ENCODE assay signal across 17 cellular contexts in genomic region chr22:43114958-43115357, GRCh38. TPM values are rescaled to one million over a fixed set of nuclear protein-coding genes. Genes with fewer than 3 reads are reported as not detected.
DNase-seq lines count a peak whose midpoint lies in the region; ATAC-seq, FAIRE-seq and TF ChIP-seq lines count a peak whose summit lies in the region.
"Had no signal": no experiment of that assay in that cellular context is flagged by ENCODE, and none has a peak within 500 bp of the region (broad histone marks: within the 10 kb centered on the region; RNA-seq: fewer than 3 reads in every experiment).

No MANE protein-coding gene starts in this region.

- H3K4me1 ChIP-seq in K562 (replicated peaks in 1 of 2; ENCODE audit: control insufficient read depth in 2 of 2, insufficient read depth in 2 of 2, low read length in 2 of 2) (peaks cover 12 to 25% of the 10 kb centered on the region in 2 experiments; a peak in 3 of 5 replicates), pancreas (peaks cover 3 to 23% (median 4%) of the 10 kb centered on the region in 3 donors)
- H3K4me1 ChIP-seq: foreskin keratinocyte had no signal

- ATAC-seq in K562 (no peak), pancreas (peak; percentile 61 to 81 (median 76))
- ATAC-seq: foreskin keratinocyte, left ventricle myocardium superior had no signal

- no peak for FAIRE-seq in K562 (lab: Jason Lieb, UNC)
- FAIRE-seq in pancreas (lab: Jason Lieb, UNC), result no peak
- FAIRE-seq: HTR-8/SVneo had no signal

- H3K79me2 ChIP-seq in K562 (ENCODE audit: control insufficient read depth, insufficient read depth, low read length), result no peaks in the 10 kb centered on the region

- no peak overlapping the region for H2AFZ ChIP-seq in K562 (ENCODE audit: low read depth, low read length)

- no peaks in the 10 kb centered on the region for H4K20me1 ChIP-seq in K562 (replicated peaks; ENCODE audit: control insufficient read depth, insufficient read depth, low read length)

- no peak for TF ChIP-seq POLR2A in K562 (conservative IDR thresholded peaks at IDR 0.05)

- no peaks in the 10 kb centered on the region for H3K36me3 ChIP-seq in K562 (ENCODE audit: control insufficient read depth, insufficient read depth, low read length)
- H3K36me3 ChIP-seq in pancreas, result no peaks in the 10 kb centered on the region
- H3K36me3 ChIP-seq: MG63 had no signal

- no peak overlapping the region for H3K27ac ChIP-seq in K562 (ENCODE audit: extremely low read depth, low read depth, low read length)
- peak overlapping the region in 2 of 4 donors; percentile 37 to 66 for H3K27ac ChIP-seq in pancreas
- H3K27ac ChIP-seq: foreskin keratinocyte, skin epidermis had no signal

- H3K9me3 ChIP-seq in K562 (replicated peaks; ENCODE audit: control insufficient read depth, insufficient read depth, low read depth, low read length) (no peaks in the 10 kb centered on the region), pancreas (no peaks in the 10 kb centered on the region)
- H3K9me3 ChIP-seq: MG63 had no signal

- BruUV-seq in K562 (replicated peaks; lab: Mats Ljungman, UMichigan), result no TSS peak

- no peaks in the 10 kb centered on the region for H3K9me1 ChIP-seq in K562 (ENCODE audit: control insufficient read depth, insufficient read depth, low read length)

- POLR2A ChIA-PET in K562 (lab: Yijun Ruan, JAX), result no interaction called here

- DNase-seq in COR-L47 (lab: John Stamatoyannopoulos, UW) (peak; percentile 45), LNCaP clone FGC (ENCODE audit: low read depth) (peak; percentile 94), K562 (ENCODE audit: extremely low read depth in 1 of 4, low spot score in 3 of 4) (no peak), pancreas (peak; percentile 68 to 84 (median 76)), kidney glomerular epithelial cell (lab: John Stamatoyannopoulos, UW) (no peak), SK-N-DZ (ENCODE audit: low spot score) (no peak)
- no peak for DNase-seq in activated naive CD4-positive, alpha-beta T cell treated with anti-CD3 and anti-CD28 coated beads, Interleukin-2, amount 50 U/mL, for 16 hours
- DNase-seq: activated CD4-positive, alpha-beta T cell treated with anti-CD3 and anti-CD28 coated beads, Interleukin-2, amount 50 U/mL, for 48 hours; activated T-cell treated with anti-CD3 and anti-CD28 coated beads, Interleukin-2, amount 50 U/mL, for 24 hours; cortex of kidney; foreskin keratinocyte; left ventricle myocardium superior; MG63; stimulated activated CD4-positive, alpha-beta T cell treated with anti-CD3 and anti-CD28 coated beads, Interleukin-4, amount 100 ng/mL, for 4 hours had no signal

- H3K27me3 ChIP-seq in K562 (ENCODE audit: control insufficient read depth in 2 of 2, insufficient read depth in 2 of 2, low read length in 2 of 2), result peaks cover 0 to 8% of the 10 kb centered on the region in 2 experiments; a peak in 2 of 5 replicates
- no peaks in the 10 kb centered on the region for H3K27me3 ChIP-seq in pancreas

- no peak for TF ChIP-seq CTCF in LNCaP clone FGC (IDR thresholded peaks at IDR 0.05; ENCODE audit: control insufficient read depth, extremely low read depth, insufficient read depth)
- no peak for TF ChIP-seq CTCF in K562 (IDR thresholded peaks at IDR 0.05 in 2 of 3, conservative IDR thresholded peaks at IDR 0.05 in 1 of 3; ENCODE audit: insufficient read depth in 2 of 3, low read depth in 1 of 3, low read length in 3 of 3)
- no peak for TF ChIP-seq CTCF in pancreas (IDR thresholded peaks at IDR 0.05)

- no peak for TF ChIP-seq EP300 in K562 (IDR thresholded peaks at IDR 0.05; ENCODE audit: low read length)

- 0% methylated on average over 1 of the region's 5 CpGs for WGBS in K562 (ENCODE audit: insufficient coverage, low coverage, missing lambda C conversion rate)
- WGBS in pancreas, 2 donors, result 9 to 11% methylated on average over 5 of the region's 5 CpGs

- no peak overlapping the region for H3K4me2 ChIP-seq in K562 (ENCODE audit: insufficient read depth, low read length)

- peak overlapping the region; percentile 26 for H3K4me3 ChIP-seq in LNCaP clone FGC (ENCODE audit: low read depth, low read length)
- no peak overlapping the region for H3K4me3 ChIP-seq in K562
- peak overlapping the region in 1 of 4 donors; percentile 17 for H3K4me3 ChIP-seq in pancreas
- H3K4me3 ChIP-seq: MG63, skin epidermis had no signal

- no peak for TF ChIP-seq RAD21 in K562 (CRISPR knock-in tag; conservative IDR thresholded peaks at IDR 0.05 in 1 of 2, IDR thresholded peaks at IDR 0.05 in 1 of 2)

- intact Hi-C loops in K562 (cut with micrococcal nuclease) (no loop called here), pancreas (cut with DNase I) (no loop called here)

- H3K9ac ChIP-seq in K562 (ENCODE audit: insufficient read depth in 1 of 2, low read depth in 2 of 2, low read length in 2 of 2), result no peak overlapping the region

- CTCF ChIA-PET in K562 (lab: Yijun Ruan, JAX; ENCODE audit: low intra/inter-chr PET ratio), result no interaction called here

- in situ Hi-C loops in K562 (cut with MboI), result no loop called here

RNA-seq across cellular contexts. Expression of gene BIK, which starts 4.4 kb away (rescaled TPM):
- total RNA-seq in K562 (2011; cell fraction: chromatin; rRNA removed; ENCODE audit: low replicate concordance), result not detected in 2 replicates
- 0.33 TPM in 1 of 2 replicates, not detected in the other for total RNA-seq in K562 (2011; cell fraction: nucleolus; rRNA removed)
- total RNA-seq in K562 (2011; cell fraction: nucleoplasm; rRNA removed), result not detected in 2 replicates
- total RNA-seq in K562 (2014; rRNA removed) (0.18 and 0.69 TPM in 2 replicates), K562 (2014; rRNA removed; fragmentation: Illumina TruSeq; extraction: Trizol) (0.15 and 0.19 TPM in 2 replicates), K562 (2015; rRNA removed; fragmentation: Illumina TruSeq; extraction: Trizol) (not detected in 2 replicates), K562 (2021) (0.20 and 0.22 TPM in 2 replicates), pancreas (1 to 10 TPM in 4 of 6 donors, under 1 TPM in 2; 0.97 to 8.4 (median 1.4) TPM)
- polyA plus RNA-seq in K562 (2011; rRNA removed) (0.08 and 0.34 TPM in 2 replicates), K562 (2014; fragmentation: Illumina TruSeq; extraction: Trizol) (not detected in 2 replicates), K562 (2014; fragmentation: Nextera tagmentation; extraction: Ambion mirVana) (not detected), K562 (2014; rRNA removed) (0.23 and 0.28 TPM in 2 replicates), pancreas (1 to 10 TPM; 4.5 to 5.2 TPM)
- polyA plus RNA-seq in K562 (2011; cell fraction: cytosol; rRNA removed), result 0.58 and 0.78 TPM in 2 replicates
- 0.41 TPM in 1 of 2 replicates, not detected in the other for polyA plus RNA-seq in K562 (2011; cell fraction: nucleus; rRNA removed)
- 0.10 and 0.18 TPM in 2 replicates for polyA plus RNA-seq in K562 (2012)
- not detected in 2 replicates for polyA minus RNA-seq in K562 (2011; rRNA and poly(A)+ RNA removed)
- not detected in 2 replicates for polyA minus RNA-seq in K562 (2011; cell fraction: cytosol; rRNA and poly(A)+ RNA removed)
- not detected in 2 replicates for polyA minus RNA-seq in K562 (2011; cell fraction: nucleus; rRNA and poly(A)+ RNA removed)
- not detected in 2 replicates for polyA plus RNA-seq in SK-N-DZ (2014; cell fraction: cytosol; rRNA removed)
- not detected in 2 replicates for polyA plus RNA-seq in SK-N-DZ (2014; cell fraction: nucleus; rRNA removed)
- total RNA-seq: left ventricle myocardium superior, myocyte had no signal

RNA-seq across cellular contexts. Expression of gene TTLL1, which starts 25.8 kb away (rescaled TPM):
- total RNA-seq in K562 (2011; cell fraction: chromatin; rRNA removed; ENCODE audit: low replicate concordance), result 0.49 and 0.81 TPM in 2 replicates
- 0.33 and 0.66 TPM in 2 replicates for total RNA-seq in K562 (2011; cell fraction: nucleolus; rRNA removed)
- 0.37 TPM in 1 of 2 replicates, not detected in the other for total RNA-seq in K562 (2011; cell fraction: nucleoplasm; rRNA removed)
- total RNA-seq in K562 (2014; rRNA removed), result 0.14 and 0.29 TPM in 2 replicates
- total RNA-seq in K562 (2014; rRNA removed; fragmentation: Illumina TruSeq; extraction: Trizol), result 0.22 and 0.25 TPM in 2 replicates
- total RNA-seq in K562 (2015; rRNA removed; fragmentation: Illumina TruSeq; extraction: Trizol), result 0.19 and 0.43 TPM in 2 replicates
- total RNA-seq in K562 (2021), result 0.16 and 0.29 TPM in 2 replicates
- 0.85 and 1.7 TPM in 2 replicates for polyA plus RNA-seq in K562 (2011; rRNA removed)
- 0.94 and 2.0 TPM in 2 replicates for polyA plus RNA-seq in K562 (2011; cell fraction: cytosol; rRNA removed)
- 0.64 and 1.2 TPM in 2 replicates for polyA plus RNA-seq in K562 (2011; cell fraction: nucleus; rRNA removed)
- 0.43 and 2.2 TPM in 2 replicates for polyA plus RNA-seq in K562 (2012)
- 0.26 and 0.36 TPM in 2 replicates for polyA plus RNA-seq in K562 (2014; fragmentation: Illumina TruSeq; extraction: Trizol)
- under 1 TPM; 0.06 to 0.08 TPM for polyA plus RNA-seq in K562 (2014; fragmentation: Nextera tagmentation; extraction: Ambion mirVana)
- 0.17 and 0.76 TPM in 2 replicates for polyA plus RNA-seq in K562 (2014; rRNA removed)
- polyA minus RNA-seq in K562 (2011; rRNA and poly(A)+ RNA removed), result 0.63 and 1.1 TPM in 2 replicates
- not detected in 2 replicates for polyA minus RNA-seq in K562 (2011; cell fraction: cytosol; rRNA and poly(A)+ RNA removed)
- polyA minus RNA-seq in K562 (2011; cell fraction: nucleus; rRNA and poly(A)+ RNA removed), result 0.27 and 0.44 TPM in 2 replicates
- total RNA-seq in pancreas, result 1 to 10 TPM; 1.5 to 4.5 (median 2.0) TPM
- 1 to 10 TPM; 2.6 to 5.1 TPM for polyA plus RNA-seq in pancreas
- polyA plus RNA-seq in SK-N-DZ (2014; cell fraction: cytosol; rRNA removed), result 11.9 and 15.2 TPM in 2 replicates
- polyA plus RNA-seq in SK-N-DZ (2014; cell fraction: nucleus; rRNA removed), result 5.1 and 6.4 TPM in 2 replicates

RNA-seq across cellular contexts. Expression of gene MCAT, which starts 28.2 kb away (rescaled TPM):
- total RNA-seq in K562 (2011; cell fraction: chromatin; rRNA removed; ENCODE audit: low replicate concordance), result 25.0 and 49.3 TPM in 2 replicates
- 30.9 and 31.7 TPM in 2 replicates for total RNA-seq in K562 (2011; cell fraction: nucleolus; rRNA removed)
- total RNA-seq in K562 (2011; cell fraction: nucleoplasm; rRNA removed), result 31.2 and 31.8 TPM in 2 replicates
- total RNA-seq in K562 (2014; rRNA removed), result 23.7 and 28.4 TPM in 2 replicates
- 8.1 and 9.6 TPM in 2 replicates for total RNA-seq in K562 (2014; rRNA removed; fragmentation: Illumina TruSeq; extraction: Trizol)
- 11.7 and 12.4 TPM in 2 replicates for total RNA-seq in K562 (2015; rRNA removed; fragmentation: Illumina TruSeq; extraction: Trizol)
- 26.3 and 27.8 TPM in 2 replicates for total RNA-seq in K562 (2021)
- 13.9 and 14.0 TPM in 2 replicates for polyA plus RNA-seq in K562 (2011; rRNA removed)
- polyA plus RNA-seq in K562 (2011; cell fraction: cytosol; rRNA removed), result 17.7 and 40.8 TPM in 2 replicates
- 13.2 and 14.3 TPM in 2 replicates for polyA plus RNA-seq in K562 (2011; cell fraction: nucleus; rRNA removed)
- 12.8 and 15.3 TPM in 2 replicates for polyA plus RNA-seq in K562 (2012)
- 15.0 TPM in 2 replicates for polyA plus RNA-seq in K562 (2014; fragmentation: Illumina TruSeq; extraction: Trizol)
- polyA plus RNA-seq in K562 (2014; fragmentation: Nextera tagmentation; extraction: Ambion mirVana), result 1 to 10 TPM; 3.3 to 4.6 TPM
- 25.3 and 27.7 TPM in 2 replicates for polyA plus RNA-seq in K562 (2014; rRNA removed)
- 15.7 and 17.6 TPM in 2 replicates for polyA minus RNA-seq in K562 (2011; rRNA and poly(A)+ RNA removed)
- 9.4 and 11.2 TPM in 2 replicates for polyA minus RNA-seq in K562 (2011; cell fraction: cytosol; rRNA and poly(A)+ RNA removed)
- 8.2 and 15.8 TPM in 2 replicates for polyA minus RNA-seq in K562 (2011; cell fraction: nucleus; rRNA and poly(A)+ RNA removed)
- 10 to 100 TPM in 3 of 6 donors, 1 to 10 TPM in 3; 7.0 to 12.8 (median 9.6) TPM for total RNA-seq in pancreas
- polyA plus RNA-seq in pancreas, result 10 to 100 TPM; 13.7 to 14.1 TPM
- 31.7 and 44.0 TPM in 2 replicates for polyA plus RNA-seq in SK-N-DZ (2014; cell fraction: cytosol; rRNA removed)
- 22.3 and 24.3 TPM in 2 replicates for polyA plus RNA-seq in SK-N-DZ (2014; cell fraction: nucleus; rRNA removed)

RNA-seq across cellular contexts. Expression of gene TSPO, which starts 36.4 kb away (rescaled TPM):
- 4.2 and 18.3 TPM in 2 replicates for total RNA-seq in K562 (2011; cell fraction: chromatin; rRNA removed; ENCODE audit: low replicate concordance)
- total RNA-seq in K562 (2011; cell fraction: nucleolus; rRNA removed), result 30.4 and 33.7 TPM in 2 replicates
- 12.2 and 13.5 TPM in 2 replicates for total RNA-seq in K562 (2011; cell fraction: nucleoplasm; rRNA removed)
- 108 and 141 TPM in 2 replicates for total RNA-seq in K562 (2014; rRNA removed)
- total RNA-seq in K562 (2014; rRNA removed; fragmentation: Illumina TruSeq; extraction: Trizol), result 6.0 and 7.2 TPM in 2 replicates
- 25.3 and 29.2 TPM in 2 replicates for total RNA-seq in K562 (2015; rRNA removed; fragmentation: Illumina TruSeq; extraction: Trizol)
- total RNA-seq in K562 (2021), result 81.7 and 82.4 TPM in 2 replicates
- 29.0 and 49.9 TPM in 2 replicates for polyA plus RNA-seq in K562 (2011; rRNA removed)
- 81.9 and 251 TPM in 2 replicates for polyA plus RNA-seq in K562 (2011; cell fraction: cytosol; rRNA removed)
- polyA plus RNA-seq in K562 (2011; cell fraction: nucleus; rRNA removed), result 42.5 and 50.8 TPM in 2 replicates
- polyA plus RNA-seq in K562 (2012), result 45.5 and 82.4 TPM in 2 replicates
- 11.5 and 38.8 TPM in 2 replicates for polyA plus RNA-seq in K562 (2014; fragmentation: Illumina TruSeq; extraction: Trizol)
- polyA plus RNA-seq in K562 (2014; fragmentation: Nextera tagmentation; extraction: Ambion mirVana), result 10 to 100 TPM in 1 of 2 experiments, 1 to 10 TPM in 1; 4.9 to 18.0 TPM
- 126 and 139 TPM in 2 replicates for polyA plus RNA-seq in K562 (2014; rRNA removed)
- 2.7 and 3.9 TPM in 2 replicates for polyA minus RNA-seq in K562 (2011; rRNA and poly(A)+ RNA removed)
- polyA minus RNA-seq in K562 (2011; cell fraction: cytosol; rRNA and poly(A)+ RNA removed), result 15.2 and 30.7 TPM in 2 replicates
- polyA minus RNA-seq in K562 (2011; cell fraction: nucleus; rRNA and poly(A)+ RNA removed), result 7.3 and 7.7 TPM in 2 replicates
- 10 to 100 TPM; 24.2 to 63.2 (median 34.7) TPM for total RNA-seq in pancreas
- polyA plus RNA-seq in pancreas, result 10 to 100 TPM; 62.4 to 79.6 TPM
- 5.8 and 11.7 TPM in 2 replicates for polyA plus RNA-seq in SK-N-DZ (2014; cell fraction: cytosol; rRNA removed)
- polyA plus RNA-seq in SK-N-DZ (2014; cell fraction: nucleus; rRNA removed), result 4.1 and 13.1 TPM in 2 replicates

Comparison
In these comparisons a context has a peak if more than half of its experiments do, and no peak if none do; other contexts are left out.
1. DNase-seq: peak in COR-L47 (single experiment), LNCaP clone FGC (single experiment) and pancreas (6 of 6); none in K562 (0 of 4), kidney glomerular epithelial cell (single experiment), SK-N-DZ (single experiment) and activated naive CD4-positive, alpha-beta T cell treated with anti-CD3 and anti-CD28 coated beads, Interleukin-2, amount 50 U/mL, for 16 hours (single experiment).